ENCODE assay signal across 25 cellular contexts in the genomic region with DNA sequence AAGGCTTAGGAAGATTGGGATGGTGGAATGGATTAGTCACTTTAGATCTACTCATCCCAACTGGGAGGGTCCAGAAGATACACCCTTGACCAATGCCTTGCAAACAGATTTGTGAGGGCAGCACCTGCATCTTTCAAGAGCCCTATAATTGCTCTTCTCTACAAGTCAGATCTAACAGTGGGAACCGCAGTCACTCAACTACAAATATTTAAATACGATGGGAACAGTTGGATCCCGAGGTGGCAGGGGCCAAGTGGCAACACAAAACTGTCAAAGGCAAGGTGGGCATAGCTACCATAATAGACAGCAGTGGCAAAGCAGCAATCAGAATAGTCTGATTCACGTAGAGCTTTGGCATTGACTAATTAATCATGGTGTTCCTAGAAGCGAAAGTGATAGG.
"Had no signal": no experiment of that assay in that cellular context is flagged by ENCODE, and none has a peak within 500 bp of the region (broad histone marks: within the 10 kb centered on the region; RNA-seq: fewer than 3 reads in every experiment).

No MANE protein-coding gene starts in this region.

- FAIRE-seq: islet of Langerhans, keratinocyte had no signal

- H3K36me3 ChIP-seq: colonic mucosa, gastrocnemius medialis, lower lobe of right lung had no signal

- H3K27ac ChIP-seq: colonic mucosa, epithelial cell of prostate, esophagus squamous epithelium, gastrocnemius medialis, heart right ventricle, left lung, lower lobe of right lung had no signal

- DNase-seq: colonic mucosa; cortex of kidney; effector CD8-positive, alpha-beta T cell; effector memory CD8-positive, alpha-beta T cell; erythroblast; esophagus squamous epithelium; foreskin fibroblast; foreskin melanocyte; gastrocnemius medialis; glutamatergic neuron; head of caudate nucleus; heart right ventricle; hippocampal formation; left cardiac atrium; left lung; left ventricle myocardium superior; lower lobe of right lung; mesenchymal stem cell; mucosa of descending colon had no signal

- H3K4me3 Mint-ChIP-seq: dendritic cell treated with granulocyte-macrophage colony-stimulating factor and Interleukin-4, amounts not matched to agents 40 ng/mL and 50 ng/mL, for 4 days; effector memory CD8-positive, alpha-beta T cell; mesothelial cell of epicardium had no signal

- H3K4me1 ChIP-seq: colonic mucosa, esophagus squamous epithelium, gastrocnemius medialis, left lung, lower lobe of right lung had no signal

- H3K27ac Mint-ChIP-seq: dendritic cell treated with granulocyte-macrophage colony-stimulating factor and Interleukin-4, amounts not matched to agents 40 ng/mL and 50 ng/mL, for 4 days; effector memory CD8-positive, alpha-beta T cell; mesothelial cell of epicardium had no signal

- H3K27me3 Mint-ChIP-seq: dendritic cell treated with granulocyte-macrophage colony-stimulating factor and Interleukin-4, amounts not matched to agents 40 ng/mL and 50 ng/mL, for 4 days; effector memory CD8-positive, alpha-beta T cell had no signal

- ATAC-seq: effector memory CD8-positive, alpha-beta T cell; esophagus mucosa; gastrocnemius medialis; heart right ventricle; left cardiac atrium; left lung; left ventricle myocardium superior; lower lobe of right lung; mucosa of descending colon had no signal

- H3K4me3 ChIP-seq: colonic mucosa, esophagus squamous epithelium, gastrocnemius medialis, heart right ventricle, left lung, lower lobe of right lung, mucosa of descending colon had no signal

- H3K4me1 Mint-ChIP-seq: mesothelial cell of epicardium had no signal

- H3K27me3 ChIP-seq: colonic mucosa, esophagus squamous epithelium, gastrocnemius medialis, heart right ventricle, left lung had no signal
